Comparison of ENCODE assay signal across 1 cellular context in genomic region chr16:87391950-87392822, GRCh38.
TF ChIP-seq lines count a peak whose summit lies in the region.

TSS of gene MAP1LC3B (plus strand) at chr16:87392336. CDS start at chr16:87392428, 92 bp downstream.

TF ChIP-seq in HepG2, 621 proteins besides CTCF, POLR2A, EP300 and RAD21 (continued from another document and continues in another):
- TF ChIP-seq ZNF3 (CRISPR knock-in tag; IDR thresholded peaks at IDR 0.05) (peak; percentile 30; the same call in 1 of the 2 replicates), ZNF547 (CRISPR knock-in tag; IDR thresholded peaks at IDR 0.05) (peak; percentile 98), GABPA (IDR thresholded peaks at IDR 0.05; ENCODE audit: low read depth, low read length) (no peak), GABPA (CRISPR knock-in tag; IDR thresholded peaks at IDR 0.05; ENCODE audit: low read depth) (no peak), YEATS2 (CRISPR knock-in tag; IDR thresholded peaks at IDR 0.05; ENCODE audit: borderline replicate concordance) (peak; percentile 52; the same call in 1 of the 2 replicates), DNMT3B (CRISPR knock-in tag; conservative IDR thresholded peaks at IDR 0.05) (0 out of 2 replicates have a peak, but pooled peaks have one; percentile 93), ATF1 (CRISPR knock-in tag; IDR thresholded peaks at IDR 0.05) (peak; percentile 67; the same call in 1 of the 2 replicates), ISL2 (CRISPR knock-in tag; IDR thresholded peaks at IDR 0.05) (peak; percentile 77), GATAD1 (CRISPR knock-in tag; IDR thresholded peaks at IDR 0.05) (peak; percentile 86), MEIS2 (CRISPR knock-in tag; IDR thresholded peaks at IDR 0.05) (peak; percentile 98), MEIS1 (CRISPR knock-in tag; IDR thresholded peaks at IDR 0.05; ENCODE audit: borderline replicate concordance) (peak; percentile 84), ZKSCAN5 (CRISPR knock-in tag; IDR thresholded peaks at IDR 0.05) (no peak), PHF20 (CRISPR knock-in tag; IDR thresholded peaks at IDR 0.05) (peak; percentile 88), MEF2D (CRISPR knock-in tag; IDR thresholded peaks at IDR 0.05) (peak; percentile 53; the same call in 1 of the 2 replicates), ZNF550 (CRISPR knock-in tag; IDR thresholded peaks at IDR 0.05; ENCODE audit: borderline replicate concordance) (no peak), MAFG (CRISPR knock-in tag; IDR thresholded peaks at IDR 0.05) (no peak), ZNF577 (CRISPR knock-in tag; IDR thresholded peaks at IDR 0.05; ENCODE audit: borderline replicate concordance, low read depth) (0 out of 2 replicates have a peak, but pooled peaks have one; percentile 29), HNF1B (CRISPR knock-in tag; IDR thresholded peaks at IDR 0.05) (peak; percentile 95), ZFP36 (IDR thresholded peaks at IDR 0.05; ENCODE audit: borderline replicate concordance, low read depth, low read length, partially characterized antibody) (no peak), POLR2AphosphoS5 (IDR thresholded peaks at IDR 0.05; ENCODE audit: low read depth, low read length) (peak; percentile 71), HNF4G (IDR thresholded peaks at IDR 0.05; ENCODE audit: borderline replicate concordance, low read depth, low read length) (peak; percentile 27; the same call in 1 of the 2 replicates), HNF4G (CRISPR knock-in tag; IDR thresholded peaks at IDR 0.05; ENCODE audit: borderline replicate concordance, low read depth) (peak; percentile 51; the same call in 1 of the 2 replicates), ZNF788 (CRISPR knock-in tag; IDR thresholded peaks at IDR 0.05; ENCODE audit: borderline replicate concordance) (peak; percentile 91), ZNF12 (CRISPR knock-in tag; IDR thresholded peaks at IDR 0.05) (0 out of 2 replicates have a peak, but pooled peaks have one; percentile 59), HNF4A (CRISPR knock-in tag; IDR thresholded peaks at IDR 0.05) (no peak; the same call in 1 of the 2 replicates), PHF21A (CRISPR knock-in tag; IDR thresholded peaks at IDR 0.05) (peak; percentile 72), ZNF160 (CRISPR knock-in tag; IDR thresholded peaks at IDR 0.05) (no peak; the same call in 1 of the 2 replicates), ZKSCAN8 (CRISPR knock-in tag; IDR thresholded peaks at IDR 0.05; ENCODE audit: borderline replicate concordance) (no peak; the same call in 1 of the 2 replicates), KLF11 (CRISPR knock-in tag; IDR thresholded peaks at IDR 0.05) (peak; percentile 79), ZNF780A (CRISPR knock-in tag; IDR thresholded peaks at IDR 0.05) (no peak), NKX3-1 (CRISPR knock-in tag; IDR thresholded peaks at IDR 0.05) (peak; percentile 92), ZBTB42 (CRISPR knock-in tag; IDR thresholded peaks at IDR 0.05) (peak; percentile 65; the same call in 1 of the 2 replicates), ZNF224 (CRISPR knock-in tag; IDR thresholded peaks at IDR 0.05) (peak; percentile 48; the same call in 1 of the 2 replicates), HHEX (CRISPR knock-in tag; IDR thresholded peaks at IDR 0.05) (no peak), MATR3 (CRISPR knock-in tag; IDR thresholded peaks at IDR 0.05) (no peak), ZNF687 (CRISPR knock-in tag; IDR thresholded peaks at IDR 0.05) (peak; percentile 91), KMT2A (CRISPR knock-in tag; IDR thresholded peaks at IDR 0.05) (0 out of 2 replicates have a peak, but pooled peaks have one; percentile 68), SSRP1 (CRISPR knock-in tag; IDR thresholded peaks at IDR 0.05) (peak; percentile 37; the same call in 1 of the 2 replicates), ARID4A (CRISPR knock-in tag; IDR thresholded peaks at IDR 0.05; ENCODE audit: borderline replicate concordance) (peak; percentile 96), ZNF496 (CRISPR knock-in tag; IDR thresholded peaks at IDR 0.05; ENCODE audit: insufficient replicate concordance) (no peak)
- TF ChIP-seq, protein P1, sequence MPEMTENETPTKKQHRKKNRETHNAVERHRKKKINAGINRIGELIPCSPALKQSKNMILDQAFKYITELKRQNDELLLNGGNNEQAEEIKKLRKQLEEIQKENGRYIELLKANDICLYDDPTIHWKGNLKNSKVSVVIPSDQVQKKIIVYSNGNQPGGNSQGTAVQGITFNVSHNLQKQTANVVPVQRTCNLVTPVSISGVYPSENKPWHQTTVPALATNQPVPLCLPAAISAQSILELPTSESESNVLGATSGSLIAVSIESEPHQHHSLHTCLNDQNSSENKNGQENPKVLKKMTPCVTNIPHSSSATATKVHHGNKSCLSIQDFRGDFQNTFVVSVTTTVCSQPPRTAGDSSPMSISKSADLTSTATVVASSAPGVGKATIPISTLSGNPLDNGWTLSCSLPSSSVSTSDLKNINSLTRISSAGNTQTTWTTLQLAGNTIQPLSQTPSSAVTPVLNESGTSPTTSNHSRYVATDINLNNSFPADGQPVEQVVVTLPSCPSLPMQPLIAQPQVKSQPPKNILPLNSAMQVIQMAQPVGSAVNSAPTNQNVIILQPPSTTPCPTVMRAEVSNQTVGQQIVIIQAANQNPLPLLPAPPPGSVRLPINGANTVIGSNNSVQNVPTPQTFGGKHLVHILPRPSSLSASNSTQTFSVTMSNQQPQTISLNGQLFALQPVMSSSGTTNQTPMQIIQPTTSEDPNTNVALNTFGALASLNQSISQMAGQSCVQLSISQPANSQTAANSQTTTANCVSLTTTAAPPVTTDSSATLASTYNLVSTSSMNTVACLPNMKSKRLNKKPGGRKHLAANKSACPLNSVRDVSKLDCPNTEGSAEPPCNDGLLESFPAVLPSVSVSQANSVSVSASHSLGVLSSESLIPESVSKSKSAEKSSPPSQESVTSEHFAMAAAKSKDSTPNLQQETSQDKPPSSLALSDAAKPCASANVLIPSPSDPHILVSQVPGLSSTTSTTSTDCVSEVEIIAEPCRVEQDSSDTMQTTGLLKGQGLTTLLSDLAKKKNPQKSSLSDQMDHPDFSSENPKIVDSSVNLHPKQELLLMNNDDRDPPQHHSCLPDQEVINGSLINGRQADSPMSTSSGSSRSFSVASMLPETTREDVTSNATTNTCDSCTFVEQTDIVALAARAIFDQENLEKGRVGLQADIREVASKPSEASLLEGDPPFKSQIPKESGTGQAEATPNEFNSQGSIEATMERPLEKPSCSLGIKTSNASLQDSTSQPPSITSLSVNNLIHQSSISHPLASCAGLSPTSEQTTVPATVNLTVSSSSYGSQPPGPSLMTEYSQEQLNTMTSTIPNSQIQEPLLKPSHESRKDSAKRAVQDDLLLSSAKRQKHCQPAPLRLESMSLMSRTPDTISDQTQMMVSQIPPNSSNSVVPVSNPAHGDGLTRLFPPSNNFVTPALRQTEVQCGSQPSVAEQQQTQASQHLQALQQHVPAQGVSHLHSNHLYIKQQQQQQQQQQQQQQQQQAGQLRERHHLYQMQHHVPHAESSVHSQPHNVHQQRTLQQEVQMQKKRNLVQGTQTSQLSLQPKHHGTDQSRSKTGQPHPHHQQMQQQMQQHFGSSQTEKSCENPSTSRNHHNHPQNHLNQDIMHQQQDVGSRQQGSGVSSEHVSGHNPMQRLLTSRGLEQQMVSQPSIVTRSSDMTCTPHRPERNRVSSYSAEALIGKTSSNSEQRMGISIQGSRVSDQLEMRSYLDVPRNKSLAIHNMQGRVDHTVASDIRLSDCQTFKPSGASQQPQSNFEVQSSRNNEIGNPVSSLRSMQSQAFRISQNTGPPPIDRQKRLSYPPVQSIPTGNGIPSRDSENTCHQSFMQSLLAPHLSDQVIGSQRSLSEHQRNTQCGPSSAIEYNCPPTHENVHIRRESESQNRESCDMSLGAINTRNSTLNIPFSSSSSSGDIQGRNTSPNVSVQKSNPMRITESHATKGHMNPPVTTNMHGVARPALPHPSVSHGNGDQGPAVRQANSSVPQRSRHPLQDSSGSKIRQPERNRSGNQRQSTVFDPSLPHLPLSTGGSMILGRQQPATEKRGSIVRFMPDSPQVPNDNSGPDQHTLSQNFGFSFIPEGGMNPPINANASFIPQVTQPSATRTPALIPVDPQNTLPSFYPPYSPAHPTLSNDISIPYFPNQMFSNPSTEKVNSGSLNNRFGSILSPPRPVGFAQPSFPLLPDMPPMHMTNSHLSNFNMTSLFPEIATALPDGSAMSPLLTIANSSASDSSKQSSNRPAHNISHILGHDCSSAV (CRISPR knock-in tag; IDR thresholded peaks at IDR 0.05; ENCODE audit: borderline replicate concordance), result no peak
